In genomic region chr2:73235315-73236028, GRCh38 we compare ENCODE assay signal across 8 cellular contexts. TPM values are rescaled to one million over a fixed set of nuclear protein-coding genes. Genes with fewer than 3 reads are reported as not detected.
DNase-seq lines count a peak whose midpoint lies in the region; TF ChIP-seq lines count a peak whose summit lies in the region.
"Had no signal": no experiment of that assay in that cellular context is flagged by ENCODE, and none has a peak within 500 bp of the region (broad histone marks: within the 10 kb centered on the region; RNA-seq: fewer than 3 reads in every experiment).

No MANE protein-coding gene starts in this region.

- H3K27me3 Mint-ChIP-seq in glutamatergic neuron (ENCODE audit: unreplicated experiment), result peaks cover 12% of the 10 kb centered on the region

- DNase-seq in HL-60 (ENCODE audit: low read depth in 1 of 2, low spot score in 1 of 2) (no peak), WERI-Rb-1 (no peak), glutamatergic neuron (no peak), spleen (no peak), OCI-M1 (lab: John Stamatoyannopoulos, UW) (no peak), NCI-H1417 (lab: John Stamatoyannopoulos, UW) (no peak), GDM1 (lab: John Stamatoyannopoulos, UW) (no peak)

- no peaks in the 10 kb centered on the region for H3K36me3 Mint-ChIP-seq in glutamatergic neuron (ENCODE audit: unreplicated experiment)

- peak overlapping the region; percentile 94 for H3K27ac Mint-ChIP-seq in glutamatergic neuron (ENCODE audit: unreplicated experiment)

- peak overlapping the region; percentile 73 for H3K4me3 ChIP-seq in HL-60 (replicated peaks; ENCODE audit: insufficient read depth, low read length)
- H3K4me3 ChIP-seq in WERI-Rb-1 (ENCODE audit: low read depth, low read length), result peak overlapping the region; percentile 94
- H3K4me3 ChIP-seq in spleen, result peak overlapping the region in 6 of 8 donors; percentile 74 to 98 (median 90)

- peaks cover 2% of the 10 kb centered on the region for H3K9me3 Mint-ChIP-seq in glutamatergic neuron (ENCODE audit: unreplicated experiment)

- intact Hi-C loops in spleen (cut with DNase I; ENCODE audit: low total_unique reads), result no loop called here

- peak overlapping the region; percentile 98 for H3K4me3 Mint-ChIP-seq in glutamatergic neuron (ENCODE audit: unreplicated experiment)

- H3K36me3 ChIP-seq in WERI-Rb-1, result peaks cover 50% of the 10 kb centered on the region
- peaks cover 0 to 47% (median 12%) of the 10 kb centered on the region in 6 donors for H3K36me3 ChIP-seq in spleen

- H3K27ac ChIP-seq in HL-60 (replicated peaks) (no peak overlapping the region; the same call in 1 of the 2 replicates), WERI-Rb-1 (no peak overlapping the region), spleen (peak overlapping the region in 4 of 8 donors; percentile 91 to 96 (median 94))

- peaks cover 31 to 69% (median 52%) of the 10 kb centered on the region in 6 donors for H3K4me1 ChIP-seq in spleen

- TF ChIP-seq POLR2A in spleen (IDR thresholded peaks at IDR 0.05), result no peak

- H3K27me3 ChIP-seq in HL-60 (ENCODE audit: insufficient read depth, poor library complexity, severe bottlenecking), result no peaks in the 10 kb centered on the region
- no peaks in the 10 kb centered on the region for H3K27me3 ChIP-seq in WERI-Rb-1 (ENCODE audit: insufficient read depth, low read depth, severe bottlenecking)
- H3K27me3 ChIP-seq in spleen (replicated peaks in 1 of 7), result no peaks in the 10 kb centered on the region

- peaks cover 16% of the 10 kb centered on the region for H3K4me1 Mint-ChIP-seq in glutamatergic neuron (ENCODE audit: low read depth, unreplicated experiment)

- H3K9me3 ChIP-seq in WERI-Rb-1 (ENCODE audit: severe bottlenecking) (no peaks in the 10 kb centered on the region), spleen (no peaks in the 10 kb centered on the region)

- no peak for TF ChIP-seq CTCF in HL-60 (IDR thresholded peaks at IDR 0.05; ENCODE audit: insufficient read depth, low read length)
- TF ChIP-seq CTCF in WERI-Rb-1 (IDR thresholded peaks at IDR 0.05; ENCODE audit: low read depth, low read length), result no peak
- no peak for TF ChIP-seq CTCF in glutamatergic neuron (IDR thresholded peaks at IDR 0.05; ENCODE audit: partially characterized antibody, unreplicated experiment)
- TF ChIP-seq CTCF in spleen (IDR thresholded peaks at IDR 0.05 in 8 of 11, conservative IDR thresholded peaks at IDR 0.05 in 3 of 11), result no peak

- 53 to 62% (median 60%) methylated on average over 11 of the region's 11 CpGs for WGBS in spleen, 5 donors

RNA-seq across cellular contexts. Expression of gene CCT7, which starts 1.4 kb away (rescaled TPM):
- 269 TPM for total RNA-seq in glutamatergic neuron (ENCODE audit: unreplicated experiment)
- 100 to 1,000 TPM; 122 to 184 (median 148) TPM for total RNA-seq in spleen
- polyA plus RNA-seq in spleen, result 100 to 1,000 TPM; 112 to 165 (median 152) TPM

RNA-seq across cellular contexts. Expression of gene PRADC1, which starts 2.4 kb away (rescaled TPM):
- total RNA-seq in glutamatergic neuron (ENCODE audit: unreplicated experiment), result 26.8 TPM
- 10 to 100 TPM; 12.8 to 27.1 (median 22.8) TPM for total RNA-seq in spleen
- polyA plus RNA-seq in spleen, result 10 to 100 TPM; 10.4 to 29.5 (median 21.0) TPM

RNA-seq across cellular contexts. Expression of gene SMYD5, which starts 21.4 kb away (rescaled TPM):
- total RNA-seq in glutamatergic neuron (ENCODE audit: unreplicated experiment), result 17.0 TPM
- 10 to 100 TPM; 12.3 to 27.1 (median 17.8) TPM for total RNA-seq in spleen
- polyA plus RNA-seq in spleen, result 10 to 100 TPM; 14.6 to 22.7 (median 17.8) TPM

RNA-seq across cellular contexts. Expression of gene NOTO, which starts 33.1 kb away (rescaled TPM):
- total RNA-seq in glutamatergic neuron (ENCODE audit: unreplicated experiment), result not detected
- total RNA-seq in spleen, result not detected
- not detected for polyA plus RNA-seq in spleen
- total RNA-seq: subcutaneous adipose tissue had no signal

RNA-seq across cellular contexts. Expression of gene FBXO41, which starts 48.8 kb away (rescaled TPM):
- total RNA-seq in glutamatergic neuron (ENCODE audit: unreplicated experiment), result 14.0 TPM
- 10 to 100 TPM; 10.0 to 15.9 (median 13.3) TPM for total RNA-seq in spleen
- 10 to 100 TPM in 1 of 3 donors, 1 to 10 TPM in 2; 4.8 to 11.3 (median 8.0) TPM for polyA plus RNA-seq in spleen
